In genomic region chr7:130695840-130696239, GRCh38 we compare ENCODE assay signal across 9 cellular contexts. TPM values are rescaled to one million over a fixed set of nuclear protein-coding genes. Genes with fewer than 3 reads are reported as not detected.
DNase-seq lines count a peak whose midpoint lies in the region; ATAC-seq lines count a peak whose summit lies in the region.
"Had no signal": no experiment of that assay in that cellular context is flagged by ENCODE, and none has a peak within 500 bp of the region (broad histone marks: within the 10 kb centered on the region; RNA-seq: fewer than 3 reads in every experiment).

No MANE protein-coding gene starts in this region.

- no peak for ATAC-seq in esophagus mucosa

- DNase-seq in GF-D8 (lab: John Stamatoyannopoulos, UW), result peak; percentile 7
- DNase-seq in M059J (ENCODE audit: low read depth), result peak; percentile 60
- DNase-seq in astrocyte of the hippocampus (ENCODE audit: low read depth, low spot score), result peak; percentile 41
- DNase-seq in midbrain (lab: John Stamatoyannopoulos, UW), result peak; percentile 1
- no peak for DNase-seq in activated effector memory CD4-positive, alpha-beta T cell treated with Interleukin-2 at 50 U/mL for 16 hours
- DNase-seq in SHP77 treated with DMSO at 0.1 percent for 48 hours (lab: John Stamatoyannopoulos, UW), result no peak
- DNase-seq in HK-2 (ENCODE audit: unreplicated experiment), result no peak

RNA-seq across cellular contexts. Expression of gene TSGA13, which starts 9.5 kb away (rescaled TPM):
- not detected in 2 replicates for total RNA-seq in M059J (2014; rRNA removed; shearing (Covaris generic))
- not detected for total RNA-seq in esophagus mucosa
- total RNA-seq: T-helper 1 cell treated with Interleukin-12 subunit alpha and Interleukin-12 subunit beta and Interleukin-4 antibody, amounts not matched to agents 30 ng/mL and 1 ng/mL, for 36 hours had no signal

RNA-seq across cellular contexts. Expression of gene COPG2, which starts 27.3 kb away (rescaled TPM):
- total RNA-seq in M059J (2014; rRNA removed; shearing (Covaris generic)), result 38.7 and 50.1 TPM in 2 replicates
- total RNA-seq in esophagus mucosa, result 22.1 TPM

RNA-seq across cellular contexts. Expression of gene KLF14, which starts 38.2 kb away (rescaled TPM):
- total RNA-seq in M059J (2014; rRNA removed; shearing (Covaris generic)), result not detected in 2 replicates
- not detected for total RNA-seq in esophagus mucosa
- total RNA-seq: T-helper 1 cell treated with Interleukin-12 subunit alpha and Interleukin-12 subunit beta and Interleukin-4 antibody, amounts not matched to agents 30 ng/mL and 1 ng/mL, for 36 hours had no signal

Comparison
In these comparisons a context has a peak if more than half of its experiments do, and no peak if none do; other contexts are left out.
1. DNase-seq: peak in GF-D8 (single experiment), M059J (single experiment), astrocyte of the hippocampus (single experiment) and midbrain (single experiment); none in activated effector memory CD4-positive, alpha-beta T cell treated with Interleukin-2 at 50 U/mL for 16 hours (single experiment), SHP77 treated with DMSO at 0.1 percent for 48 hours (single experiment) and HK-2 (single experiment).